In genomic region chr18:76491436-76491800, GRCh38 we compare ENCODE assay signal across 8 cellular contexts. TPM values are rescaled to one million over a fixed set of nuclear protein-coding genes. Genes with fewer than 3 reads are reported as not detected.
DNase-seq lines count a peak whose midpoint lies in the region; ATAC-seq and TF ChIP-seq lines count a peak whose summit lies in the region.

No MANE protein-coding gene starts in this region.

- ATAC-seq in HG03045 (IDR thresholded peaks at IDR 0.05; ENCODE audit: unreplicated experiment) (peak; percentile 14), heart right ventricle (peak in 7 of 8 donors; percentile 9 to 58 (median 32)), HG03280 (IDR thresholded peaks at IDR 0.05; ENCODE audit: unreplicated experiment) (no peak)

- peak overlapping the region; percentile 88 for H3K9ac ChIP-seq in BLaER1
- H3K9ac ChIP-seq in adipocyte (ENCODE audit: low read length) = peak overlapping the region; percentile 86

- DNase-seq in RWPE1 (ENCODE audit: low spot score) (peak; percentile 78), adipocyte (ENCODE audit: low read depth) (peak; percentile 80), heart right ventricle (peak; percentile 79 to 81), progenitor cell of endocrine pancreas (ENCODE audit: low spot score, unreplicated experiment) (peak; percentile 55), putamen (ENCODE audit: low spot score) (no peak)

- CTCF ChIA-PET in RWPE1 (lab: Yijun Ruan, JAX) = no interaction called here

- H3K4me2 ChIP-seq in BLaER1 = peak overlapping the region; percentile 97

- H3K36me3 ChIP-seq in BLaER1 (no peaks in the 10 kb centered on the region), adipocyte (ENCODE audit: control insufficient read depth, insufficient read depth, low read length, severe bottlenecking) (no peaks in the 10 kb centered on the region), heart right ventricle (no peaks in the 10 kb centered on the region)

- H3K4me3 ChIP-seq in BLaER1 (peak overlapping the region; percentile 87), adipocyte (ENCODE audit: low read length) (peak overlapping the region; percentile 87), heart right ventricle (peak overlapping the region; percentile 54 to 94 (median 78))

- H3K27me3 Mint-ChIP-seq in progenitor cell of endocrine pancreas = no peaks in the 10 kb centered on the region

- H3K4me1 Mint-ChIP-seq in progenitor cell of endocrine pancreas (ENCODE audit: low read depth) = peaks cover 40% of the 10 kb centered on the region

- H3K27ac ChIP-seq in BLaER1 (peak overlapping the region; percentile 84), RWPE1 (peak overlapping the region; percentile 93), heart right ventricle (peak overlapping the region; percentile 36 to 89 (median 82))

- H4K20me1 ChIP-seq in BLaER1 = peaks cover 55% of the 10 kb centered on the region

- 0 to 1% methylated on average over 13 to 33 of the region's 37 CpGs for WGBS in heart right ventricle, 2 donors

- peaks cover 47% of the 10 kb centered on the region for H3K4me1 ChIP-seq in BLaER1
- H3K4me1 ChIP-seq in adipocyte (ENCODE audit: control insufficient read depth, insufficient read depth, low read length) = peaks cover 24% of the 10 kb centered on the region
- peaks cover 4 to 60% (median 45%) of the 10 kb centered on the region in 9 donors for H3K4me1 ChIP-seq in heart right ventricle

- H3K27me3 ChIP-seq in BLaER1 = no peaks in the 10 kb centered on the region
- no peaks in the 10 kb centered on the region for H3K27me3 ChIP-seq in adipocyte (replicated peaks; ENCODE audit: control insufficient read depth, insufficient read depth, low read length)
- H3K27me3 ChIP-seq in heart right ventricle = no peaks in the 10 kb centered on the region

- H3K27ac Mint-ChIP-seq in progenitor cell of endocrine pancreas = peak overlapping the region; percentile 96

- H3K9me3 Mint-ChIP-seq in progenitor cell of endocrine pancreas (ENCODE audit: low read depth) = no peaks in the 10 kb centered on the region

- POLR2A ChIA-PET in RWPE1 (lab: Yijun Ruan, JAX; ENCODE audit: low non-redundant PET) = no interaction called here

- peak overlapping the region; percentile 80 for H3K4me3 Mint-ChIP-seq in progenitor cell of endocrine pancreas (ENCODE audit: low read depth)

- intact Hi-C loops in heart right ventricle (cut with DNase I) = loop anchor here in 6 of 10 donors (5.0 to 10.0 kb wide), 8 partner anchors 39 to 206 kb away; no protein-coding TSS in a partner anchor

- H3K9me3 ChIP-seq in BLaER1 (no peaks in the 10 kb centered on the region), adipocyte (ENCODE audit: control insufficient read depth, low read length) (no peaks in the 10 kb centered on the region), heart right ventricle (no peaks in the 10 kb centered on the region)

- peaks cover 1% of the 10 kb centered on the region for H3K36me3 Mint-ChIP-seq in progenitor cell of endocrine pancreas (ENCODE audit: insufficient read depth)

- TF ChIP-seq CTCF in RWPE1 (conservative IDR thresholded peaks at IDR 0.05; ENCODE audit: low read depth) (no peak), heart right ventricle (IDR thresholded peaks at IDR 0.05) (no peak), progenitor cell of endocrine pancreas (IDR thresholded peaks at IDR 0.05; ENCODE audit: unreplicated experiment) (no peak)

RNA-seq across cellular contexts. Expression of gene ZNF516, which starts 3.6 kb away (rescaled TPM):
- 10 to 100 TPM; 13.4 to 24.8 (median 19.0) TPM for total RNA-seq in heart right ventricle
- 1 to 10 TPM; 2.6 to 8.2 TPM for polyA plus RNA-seq in heart right ventricle
- total RNA-seq in progenitor cell of endocrine pancreas = 106 and 108 TPM in 2 replicates
